ENCODE assay signal across 23 cellular contexts in the genomic region with DNA sequence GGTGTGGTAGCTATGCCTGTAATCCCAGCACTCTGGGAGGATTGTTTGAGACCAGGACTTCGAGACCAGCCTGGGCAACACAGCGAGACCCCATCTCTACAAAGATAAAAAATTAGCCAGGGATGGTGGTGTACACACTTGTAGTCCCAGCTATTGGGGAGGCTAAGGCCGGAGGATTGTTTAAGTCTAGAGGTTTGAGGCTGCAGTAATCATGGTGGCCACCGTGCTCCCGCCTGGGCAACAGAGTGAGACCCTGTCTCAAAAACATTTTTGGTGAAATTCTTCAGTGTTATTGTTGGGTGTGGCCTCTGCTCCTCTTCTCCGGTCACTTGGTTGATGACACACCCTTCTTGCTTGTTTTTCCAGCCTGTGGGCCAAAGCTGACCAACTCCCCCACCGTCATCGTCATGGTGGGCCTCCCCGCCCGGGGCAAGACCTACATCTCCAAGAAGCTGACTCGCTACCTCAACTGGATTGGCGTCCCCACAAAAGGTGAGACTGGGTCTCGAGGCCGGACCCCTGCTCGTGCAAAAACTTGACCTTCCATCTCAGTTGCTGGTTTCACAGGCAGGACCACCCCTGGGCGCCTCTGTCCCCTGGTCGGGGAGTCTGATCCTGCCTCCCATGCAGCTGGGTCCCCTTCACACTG. TPM values are rescaled to one million over a fixed set of nuclear protein-coding genes. Genes with fewer than 3 reads are reported as not detected.
A peak's percentile ranks its signal among the peaks of the same experiment; 100 is the strongest.
DNase-seq lines count a peak whose midpoint lies in the region; ATAC-seq and TF ChIP-seq lines count a peak whose summit lies in the region.
"Had no signal": no experiment of that assay in that cellular context is flagged by ENCODE, and none has a peak within 500 bp of the region (broad histone marks: within the 10 kb centered on the region; RNA-seq: fewer than 3 reads in every experiment).

No MANE protein-coding gene starts in this region.

- ATAC-seq in left ventricle myocardium superior (no peak), psoas muscle (no peak), GM18909 (IDR thresholded peaks at IDR 0.05; ENCODE audit: poor library complexity, unreplicated experiment) (no peak)
- ATAC-seq: heart left ventricle, left colon had no signal

- intact Hi-C loops in left ventricle myocardium superior (cut with micrococcal nuclease) (no loop called here), cardiac septum (cut with DNase I) (no loop called here), psoas muscle (cut with DNase I) (loop anchor here in 1 of 2 donors (5.0 kb wide), 1 partner anchor 189 kb away; no protein-coding TSS in a partner anchor), Caco-2 (cut with micrococcal nuclease; ENCODE audit: unreplicated experiment) (no loop called here)
- intact Hi-C loops in activated T-helper 2 cell treated with anti-CD3 and anti-CD28 coated beads, Interferon-gamma antibody, Interleukin-2, Interleukin-4, amounts not matched to agents 10 μg/mL and 5 μg/mL and 100 μg/mL, durations not matched to agents 14 hours and 24 hours and 36 hours (cut with micrococcal nuclease): no loop called here

- H3K9me3 Mint-ChIP-seq in endothelial cell (ENCODE audit: unreplicated experiment) (no peaks in the 10 kb centered on the region), Caco-2 (ENCODE audit: unreplicated experiment) (peaks cover 6% of the 10 kb centered on the region)
- H3K9me3 Mint-ChIP-seq in activated T-helper 2 cell treated with anti-CD3 and anti-CD28 coated beads, Interferon-gamma antibody, Interleukin-2, Interleukin-4, amounts not matched to agents 10 μg/mL and 5 μg/mL and 100 μg/mL, durations not matched to agents 14 hours and 24 hours and 36 hours: no peaks in the 10 kb centered on the region
- H3K9me3 Mint-ChIP-seq: naive B cell had no signal

- H3K4me3 ChIP-seq in psoas muscle (no peak overlapping the region), Caco-2 (ENCODE audit: low read depth, low read length) (no peak overlapping the region)
- H3K4me3 ChIP-seq: BLaER1, GM23248, heart left ventricle, transverse colon had no signal

- BruUV-seq in Caco-2 (replicated peaks; lab: Mats Ljungman, UMichigan): no TSS peak

- DNase-seq in left ventricle myocardium superior (peak; percentile 17), cardiac septum (ENCODE audit: low spot score) (no peak), endothelial cell (ENCODE audit: low spot score) (no peak), psoas muscle (peak in 1 of 2 donors; percentile 41), C1 segment of cervical spinal cord (lab: John Stamatoyannopoulos, UW) (no peak), Caco-2 (no peak)
- no peak for DNase-seq in activated T-helper 2 cell treated with anti-CD3 and anti-CD28 coated beads, Interferon-gamma antibody, Interleukin-2, Interleukin-4, amounts not matched to agents 10 μg/mL and 5 μg/mL and 100 μg/mL, durations not matched to agents 14 hours and 24 hours and 36 hours (ENCODE audit: low spot score)
- DNase-seq: activated effector memory CD4-positive, alpha-beta T cell treated with Interleukin-2 at 50 U/mL for 16 hours; cortex of kidney; GM23248; heart left ventricle; left colon; mesenchymal stem cell; naive B cell; NCI-H2081; NCI-H446 treated with DMSO at 0.1 percent for 48 hours; Right ventricle myocardium superior; small intestine; stimulated activated naive CD4-positive, alpha-beta T cell; transverse colon had no signal

- CTCF ChIA-PET in Caco-2 (lab: Charles Lee): interaction anchor here (1.2 kb wide), 1 partner anchor 11 kb away, joined by 4 read pairs; a partner anchor contains a TSS

- peaks cover 1% of the 10 kb centered on the region for H3K27me3 Mint-ChIP-seq in endothelial cell (ENCODE audit: unreplicated experiment)
- no peaks in the 10 kb centered on the region for H3K27me3 Mint-ChIP-seq in activated T-helper 2 cell treated with anti-CD3 and anti-CD28 coated beads, Interferon-gamma antibody, Interleukin-2, Interleukin-4, amounts not matched to agents 10 μg/mL and 5 μg/mL and 100 μg/mL, durations not matched to agents 14 hours and 24 hours and 36 hours (ENCODE audit: low read depth)
- no peaks in the 10 kb centered on the region for H3K27me3 Mint-ChIP-seq in Caco-2 (ENCODE audit: insufficient read depth, unreplicated experiment)
- H3K27me3 Mint-ChIP-seq: naive B cell had no signal

- TF ChIP-seq CTCF in endothelial cell (IDR thresholded peaks at IDR 0.05; ENCODE audit: unreplicated experiment) (no peak), psoas muscle (IDR thresholded peaks at IDR 0.05) (no peak), Caco-2 (IDR thresholded peaks at IDR 0.05; ENCODE audit: insufficient read depth in 1 of 2, low read depth in 1 of 2, low read length in 1 of 2, severe bottlenecking in 1 of 2, unreplicated experiment in 1 of 2) (no peak)

- H3K27me3 ChIP-seq in psoas muscle (ENCODE audit: insufficient read depth in 3 of 3, low read length in 2 of 3) (no peaks in the 10 kb centered on the region), Caco-2 (replicated peaks; ENCODE audit: control insufficient read depth, insufficient read depth, low read length) (no peaks in the 10 kb centered on the region)
- H3K27me3 ChIP-seq: BLaER1, heart left ventricle, transverse colon had no signal

- H3K36me3 Mint-ChIP-seq in endothelial cell (ENCODE audit: low read depth, unreplicated experiment) (peaks cover 23% of the 10 kb centered on the region), Caco-2 (ENCODE audit: insufficient read depth, unreplicated experiment) (peaks cover 24% of the 10 kb centered on the region)
- H3K36me3 Mint-ChIP-seq in activated T-helper 2 cell treated with anti-CD3 and anti-CD28 coated beads, Interferon-gamma antibody, Interleukin-2, Interleukin-4, amounts not matched to agents 10 μg/mL and 5 μg/mL and 100 μg/mL, durations not matched to agents 14 hours and 24 hours and 36 hours (ENCODE audit: low read depth): peaks cover 65% of the 10 kb centered on the region

- H3K9me3 ChIP-seq in psoas muscle: no peaks in the 10 kb centered on the region
- no peaks in the 10 kb centered on the region for H3K9me3 ChIP-seq in Caco-2
- H3K9me3 ChIP-seq: BLaER1, heart left ventricle, transverse colon had no signal

- H3K36me3 ChIP-seq in psoas muscle (ENCODE audit: insufficient read depth in 1 of 2, low read depth in 1 of 2) (peaks cover 3 to 83% of the 10 kb centered on the region in 2 donors), Caco-2 (ENCODE audit: control insufficient read depth, insufficient read depth, low read length) (peaks cover 7% of the 10 kb centered on the region)

- H3K4me1 ChIP-seq in psoas muscle (peaks cover 29% of the 10 kb centered on the region), Caco-2 (no peaks in the 10 kb centered on the region)

- H3K4me3 Mint-ChIP-seq in endothelial cell (ENCODE audit: unreplicated experiment) (peak overlapping the region; percentile 82), Caco-2 (ENCODE audit: unreplicated experiment) (no peak overlapping the region)
- H3K4me3 Mint-ChIP-seq in activated T-helper 2 cell treated with anti-CD3 and anti-CD28 coated beads, Interferon-gamma antibody, Interleukin-2, Interleukin-4, amounts not matched to agents 10 μg/mL and 5 μg/mL and 100 μg/mL, durations not matched to agents 14 hours and 24 hours and 36 hours (ENCODE audit: low read depth): no peak overlapping the region
- H3K4me3 Mint-ChIP-seq: naive B cell had no signal

- POLR2A ChIA-PET in Caco-2 (lab: Charles Lee): no interaction called here

- H3K4me1 Mint-ChIP-seq in endothelial cell (ENCODE audit: unreplicated experiment) (no peaks in the 10 kb centered on the region), Caco-2 (ENCODE audit: low read depth, unreplicated experiment) (peaks cover 6% of the 10 kb centered on the region)
- H3K4me1 Mint-ChIP-seq in activated T-helper 2 cell treated with anti-CD3 and anti-CD28 coated beads, Interferon-gamma antibody, Interleukin-2, Interleukin-4, amounts not matched to agents 10 μg/mL and 5 μg/mL and 100 μg/mL, durations not matched to agents 14 hours and 24 hours and 36 hours (ENCODE audit: low read depth): peaks cover 10% of the 10 kb centered on the region

- 89 to 91% (median 90%) methylated on average over 17 of the region's 17 CpGs for WGBS in psoas muscle, 3 donors

- H3K27ac Mint-ChIP-seq in endothelial cell (ENCODE audit: unreplicated experiment): no peak overlapping the region
- no peak overlapping the region for H3K27ac Mint-ChIP-seq in activated T-helper 2 cell treated with anti-CD3 and anti-CD28 coated beads, Interferon-gamma antibody, Interleukin-2, Interleukin-4, amounts not matched to agents 10 μg/mL and 5 μg/mL and 100 μg/mL, durations not matched to agents 14 hours and 24 hours and 36 hours
- no peak overlapping the region for H3K27ac Mint-ChIP-seq in Caco-2 (ENCODE audit: unreplicated experiment)

- peak overlapping the region; percentile 72 for H3K27ac ChIP-seq in psoas muscle
- H3K27ac ChIP-seq: HL-60 had no signal

RNA-seq across cellular contexts. Expression of a gene that starts 10.6 kb away (rescaled TPM):
- total RNA-seq in left ventricle myocardium superior (30.8 TPM), cardiac septum (13.8 TPM), endothelial cell (ENCODE audit: unreplicated experiment) (32.3 TPM), psoas muscle (100 to 1,000 TPM in 3 of 4 donors, 10 to 100 TPM in 1; 25.4 to 225 (median 148) TPM), Caco-2 (2022) (33.0 and 35.4 TPM in 2 replicates)
- 100 to 1,000 TPM in 2 of 3 donors, 10 to 100 TPM in 1; 26.7 to 704 (median 448) TPM for polyA plus RNA-seq in psoas muscle
- total RNA-seq in activated T-helper 2 cell treated with anti-CD3 and anti-CD28 coated beads, Interferon-gamma antibody, Interleukin-2, Interleukin-4, amounts not matched to agents 10 μg/mL and 5 μg/mL and 100 μg/mL, durations not matched to agents 14 hours and 24 hours and 36 hours: 124 and 126 TPM in 2 replicates
